1 cellular context compared by ENCODE assay signal in genomic region chr11:116879789-116880402, GRCh38.
TF ChIP-seq lines count a peak whose summit lies in the region.

No MANE protein-coding gene starts in this region.

TF ChIP-seq in GM12878, 131 proteins besides CTCF, POLR2A, EP300 and RAD21:
- TF ChIP-seq, protein P1, sequence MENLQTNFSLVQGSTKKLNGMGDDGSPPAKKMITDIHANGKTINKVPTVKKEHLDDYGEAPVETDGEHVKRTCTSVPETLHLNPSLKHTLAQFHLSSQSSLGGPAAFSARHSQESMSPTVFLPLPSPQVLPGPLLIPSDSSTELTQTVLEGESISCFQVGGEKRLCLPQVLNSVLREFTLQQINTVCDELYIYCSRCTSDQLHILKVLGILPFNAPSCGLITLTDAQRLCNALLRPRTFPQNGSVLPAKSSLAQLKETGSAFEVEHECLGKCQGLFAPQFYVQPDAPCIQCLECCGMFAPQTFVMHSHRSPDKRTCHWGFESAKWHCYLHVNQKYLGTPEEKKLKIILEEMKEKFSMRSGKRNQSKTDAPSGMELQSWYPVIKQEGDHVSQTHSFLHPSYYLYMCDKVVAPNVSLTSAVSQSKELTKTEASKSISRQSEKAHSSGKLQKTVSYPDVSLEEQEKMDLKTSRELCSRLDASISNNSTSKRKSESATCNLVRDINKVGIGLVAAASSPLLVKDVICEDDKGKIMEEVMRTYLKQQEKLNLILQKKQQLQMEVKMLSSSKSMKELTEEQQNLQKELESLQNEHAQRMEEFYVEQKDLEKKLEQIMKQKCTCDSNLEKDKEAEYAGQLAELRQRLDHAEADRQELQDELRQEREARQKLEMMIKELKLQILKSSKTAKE (IDR thresholded peaks at IDR 0.05; ENCODE audit: low read depth, poor library complexity, severe bottlenecking), result peak; percentile 29
- TF ChIP-seq SMC3 (IDR thresholded peaks at IDR 0.05; ENCODE audit: borderline replicate concordance, low read length), result peak; percentile 91
- TF ChIP-seq SRF (IDR thresholded peaks at IDR 0.05; ENCODE audit: low read depth in 2 of 2, low read length in 2 of 2), result no peak
- no peak for TF ChIP-seq MEF2A (IDR thresholded peaks at IDR 0.05; ENCODE audit: insufficient read depth, low read depth, low read length)
- TF ChIP-seq YY1 (IDR thresholded peaks at IDR 0.05; ENCODE audit: low read depth, low read length), result peak; percentile 25; the same call in 1 of the 2 replicates
TF ChIP-seq in GM12878: peak in this region for 3.
